In the genomic region with DNA sequence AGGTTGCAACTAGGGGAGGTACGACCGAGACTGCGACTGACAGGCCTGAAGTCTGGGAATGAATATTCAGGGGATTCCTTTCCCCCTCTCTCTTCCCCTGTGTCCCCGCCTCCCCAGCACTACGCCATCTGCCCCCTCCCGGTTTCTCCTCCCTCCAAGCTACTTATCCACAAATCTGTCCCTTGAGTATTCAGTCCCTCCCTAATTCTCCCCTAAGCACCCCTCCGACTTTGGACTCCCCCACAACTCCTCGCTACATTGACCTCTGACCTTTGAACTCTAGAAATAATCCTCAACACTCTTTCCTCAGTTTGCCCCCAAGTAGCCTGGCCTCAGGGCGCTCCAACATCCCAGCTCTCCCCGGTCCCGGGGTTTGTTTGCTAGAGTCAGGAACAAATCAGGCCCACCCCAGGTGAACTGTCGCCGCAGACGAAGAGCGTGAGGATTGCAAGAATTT, we compare ENCODE assay signal across 7 cellular contexts. TPM values are rescaled to one million over a fixed set of nuclear protein-coding genes. Genes with fewer than 3 reads are reported as not detected.
DNase-seq lines count a peak whose midpoint lies in the region; ATAC-seq, FAIRE-seq and TF ChIP-seq lines count a peak whose summit lies in the region.

No MANE protein-coding gene starts in this region.

- TF ChIP-seq CTCF in activated B cell treated with CpG ODN at 0.5 μM for 24 hours (IDR thresholded peaks at IDR 0.05) (no peak), foreskin fibroblast (IDR thresholded peaks at IDR 0.05; ENCODE audit: low read depth, low read length) (no peak), neural progenitor cell (IDR thresholded peaks at IDR 0.05) (no peak)

- no peaks in the 10 kb centered on the region for H3K27me3 Mint-ChIP-seq in activated B cell treated with CpG ODN at 0.5 μM for 24 hours
- H3K27me3 Mint-ChIP-seq in neural progenitor cell (ENCODE audit: insufficient read depth, low read depth) = peaks cover 4% of the 10 kb centered on the region

- peaks cover 10% of the 10 kb centered on the region for H3K4me1 ChIP-seq in neural progenitor cell

- H3K4me3 Mint-ChIP-seq in activated B cell treated with CpG ODN at 0.5 μM for 24 hours (peak overlapping the region; percentile 92), neural progenitor cell (peak overlapping the region; percentile 93)

- H3K27me3 ChIP-seq in neural progenitor cell = no peaks in the 10 kb centered on the region

- no peak for FAIRE-seq in HTR-8/SVneo (lab: Jason Lieb, UNC)

- intact Hi-C loops in activated B cell treated with CpG ODN at 0.5 μM for 24 hours (cut with micrococcal nuclease) = loop anchor here (1.0 to 10.0 kb wide), 5 partner anchors 9 to 449 kb away; partner anchors contain the start of genes SEMA6C, SNX27 and TNFAIP8L2

- H3K9me3 Mint-ChIP-seq in activated B cell treated with CpG ODN at 0.5 μM for 24 hours = no peaks in the 10 kb centered on the region
- H3K9me3 Mint-ChIP-seq in neural progenitor cell = no peaks in the 10 kb centered on the region

- H3K27ac Mint-ChIP-seq in activated B cell treated with CpG ODN at 0.5 μM for 24 hours = peak overlapping the region; percentile 89
- H3K27ac Mint-ChIP-seq in neural progenitor cell = peak overlapping the region; percentile 94

- H3K4me1 Mint-ChIP-seq in activated B cell treated with CpG ODN at 0.5 μM for 24 hours (peaks cover 39% of the 10 kb centered on the region), neural progenitor cell (peaks cover 19% of the 10 kb centered on the region)

- CTCF ChIA-PET in activated B cell treated with CpG ODN at 0.5 μM for 24 hours (lab: Charles Lee) = interaction anchor here (2.7 kb wide), 1 partner anchor 66 kb away, joined by 8 read pairs; no protein-coding TSS in a partner anchor

- no peak overlapping the region for H3K27ac ChIP-seq in neural progenitor cell

- DNase-seq in GM03348 (ENCODE audit: low spot score) (peak; percentile 83), HTR-8/SVneo (ENCODE audit: insufficient read length, low spot score) (peak; percentile 51), activated B cell treated with CpG ODN at 0.5 μM for 24 hours (no peak), foreskin fibroblast (peak; percentile 57 to 82), neural progenitor cell (ENCODE audit: low spot score) (peak; percentile 72)

- H3K9ac ChIP-seq in neural progenitor cell = peak overlapping the region; percentile 59

- H2AFZ ChIP-seq in neural progenitor cell (replicated peaks) = peak overlapping the region; percentile 97

- no peaks in the 10 kb centered on the region for H3K9me3 ChIP-seq in neural progenitor cell (ENCODE audit: low read depth)

- peaks cover 25% of the 10 kb centered on the region for H3F3A ChIP-seq in neural progenitor cell (ENCODE audit: low read depth)

- peak overlapping the region; percentile 94 for H3K4me2 ChIP-seq in neural progenitor cell

- ATAC-seq in activated B cell treated with CpG ODN at 0.5 μM for 24 hours (ENCODE audit: low read depth) = no peak
- ATAC-seq in HG03097 (IDR thresholded peaks at IDR 0.05; ENCODE audit: low FRiP score, unreplicated experiment) = no peak
- no peak for ATAC-seq in GM19463 (IDR thresholded peaks at IDR 0.05; ENCODE audit: unreplicated experiment)

- no peaks in the 10 kb centered on the region for H4K20me1 ChIP-seq in neural progenitor cell (ENCODE audit: low read depth)

- peaks cover 26% of the 10 kb centered on the region for H3K79me2 ChIP-seq in neural progenitor cell (ENCODE audit: low read depth)

- peaks cover 51% of the 10 kb centered on the region for H3K36me3 Mint-ChIP-seq in activated B cell treated with CpG ODN at 0.5 μM for 24 hours (ENCODE audit: low read depth)
- peaks cover 17% of the 10 kb centered on the region for H3K36me3 Mint-ChIP-seq in neural progenitor cell

- POLR2A ChIA-PET in activated B cell treated with CpG ODN at 0.5 μM for 24 hours (lab: Charles Lee) = interaction anchor here (0.5 to 2.5 kb wide), 5 partner anchors 8 to 99 kb away, joined by 3 to 22 read pairs (median 6); partner anchors contain the start of genes TNFAIP8L2 and VPS72

- peak overlapping the region; percentile 89 to 91 for H3K4me3 ChIP-seq in foreskin fibroblast (ENCODE audit: low read depth in 1 of 2, low read length in 2 of 2)
- peak overlapping the region; percentile 89 for H3K4me3 ChIP-seq in neural progenitor cell

- no peaks in the 10 kb centered on the region for H3K36me3 ChIP-seq in neural progenitor cell

RNA-seq across cellular contexts. Expression of gene LYSMD1, which starts 0.4 kb away (rescaled TPM):
- 4.9 and 5.4 TPM in 2 replicates for total RNA-seq in activated B cell treated with CpG ODN at 0.5 μM for 24 hours
- 15.5 and 18.9 TPM in 2 replicates for total RNA-seq in neural progenitor cell (ENCODE audit: low replicate concordance)

RNA-seq across cellular contexts. Expression of gene SCNM1, which starts 0.6 kb away (rescaled TPM):
- 52.8 and 58.2 TPM in 2 replicates for total RNA-seq in activated B cell treated with CpG ODN at 0.5 μM for 24 hours
- 22.0 and 25.3 TPM in 2 replicates for total RNA-seq in neural progenitor cell (ENCODE audit: low replicate concordance)

RNA-seq across cellular contexts. Expression of gene TNFAIP8L2, which starts 8.9 kb away (rescaled TPM):
- total RNA-seq in activated B cell treated with CpG ODN at 0.5 μM for 24 hours (8.5 and 9.3 TPM in 2 replicates), neural progenitor cell (ENCODE audit: low replicate concordance) (not detected in 2 replicates)

RNA-seq across cellular contexts. Expression of gene TMOD4, which starts 10.5 kb away (rescaled TPM):
- total RNA-seq in activated B cell treated with CpG ODN at 0.5 μM for 24 hours (3.8 and 4.4 TPM in 2 replicates), neural progenitor cell (ENCODE audit: low replicate concordance) (not detected in 2 replicates)

RNA-seq across cellular contexts. Expression of gene SEMA6C, which starts 18.9 kb away (rescaled TPM):
- total RNA-seq in activated B cell treated with CpG ODN at 0.5 μM for 24 hours = 0.59 and 0.67 TPM in 2 replicates
- 5.6 and 12.1 TPM in 2 replicates for total RNA-seq in neural progenitor cell (ENCODE audit: low replicate concordance)
